Comparison of ENCODE assay signal across 9 cellular contexts in the genomic region with DNA sequence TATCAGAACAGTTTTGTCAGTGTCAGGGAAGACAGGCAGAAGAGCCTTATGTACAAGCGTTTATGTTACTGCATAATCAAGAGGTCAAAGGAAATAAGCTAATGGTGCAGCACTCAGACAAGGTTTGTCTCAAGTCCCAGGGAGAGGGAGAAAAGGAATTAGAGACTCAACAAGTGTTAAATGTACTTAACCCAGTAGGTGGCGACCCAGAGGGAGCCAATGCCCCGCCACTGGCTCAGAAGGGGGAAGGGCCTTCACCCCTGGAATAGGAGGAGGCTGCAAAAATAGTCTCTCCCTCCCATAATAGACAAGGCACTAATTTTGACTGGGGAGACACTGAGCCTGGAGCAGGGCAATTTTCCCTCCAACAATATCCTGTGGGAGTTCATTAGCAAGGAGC. TPM values are rescaled to one million over a fixed set of nuclear protein-coding genes. Genes with fewer than 3 reads are reported as not detected.
A peak's percentile ranks its signal among the peaks of the same experiment; 100 is the strongest.
DNase-seq lines count a peak whose midpoint lies in the region; ATAC-seq and TF ChIP-seq lines count a peak whose summit lies in the region.
"Had no signal": no experiment of that assay in that cellular context is flagged by ENCODE, and none has a peak within 500 bp of the region (broad histone marks: within the 10 kb centered on the region; RNA-seq: fewer than 3 reads in every experiment).

No MANE protein-coding gene starts in this region.

- H3K9me2 ChIP-seq in GM23248 (ENCODE audit: insufficient read depth) (no peaks in the 10 kb centered on the region), OCI-LY1 (ENCODE audit: low read depth, low read length) (no peaks in the 10 kb centered on the region)

- DNase-seq in COLO829 (ENCODE audit: low spot score) (peak; percentile 53), GM23248 (peak; percentile 40), RWPE1 (ENCODE audit: low spot score) (no peak)
- DNase-seq: KG1 had no signal

- H3K9ac ChIP-seq in GM23248 (no peak overlapping the region), OCI-LY1 (ENCODE audit: low read length) (no peak overlapping the region), iPS-20b (ENCODE audit: low read depth, low read length) (no peak overlapping the region)

- H3F3A ChIP-seq in GM23248 (ENCODE audit: insufficient read depth) (no peaks in the 10 kb centered on the region), OCI-LY1 (ENCODE audit: insufficient read depth, low read length) (no peaks in the 10 kb centered on the region)

- POLR2A ChIA-PET in RWPE1 (lab: Yijun Ruan, JAX; ENCODE audit: low non-redundant PET), result no interaction called here

- H3K27me3 ChIP-seq in GM23248 (replicated peaks; ENCODE audit: insufficient read depth) (no peaks in the 10 kb centered on the region), OCI-LY1 (ENCODE audit: insufficient read depth, low read length) (no peaks in the 10 kb centered on the region), iPS-20b (ENCODE audit: insufficient read depth, low read length) (peaks cover 44% of the 10 kb centered on the region)

- H2AFZ ChIP-seq in GM23248, result peak overlapping the region; percentile 44; the same call in 1 of the 2 replicates
- H2AFZ ChIP-seq in OCI-LY1 (ENCODE audit: low read length), result no peak overlapping the region

- H4K20me1 ChIP-seq in GM23248 (ENCODE audit: insufficient read depth) (no peaks in the 10 kb centered on the region), OCI-LY1 (ENCODE audit: insufficient read depth, low read length) (no peaks in the 10 kb centered on the region)

- ATAC-seq in GM21717 (IDR thresholded peaks at IDR 0.05; ENCODE audit: unreplicated experiment) (no peak), GM18907 (IDR thresholded peaks at IDR 0.05; ENCODE audit: unreplicated experiment) (no peak), HG03460 (IDR thresholded peaks at IDR 0.05; ENCODE audit: unreplicated experiment) (no peak)

- H3K4me2 ChIP-seq in GM23248 (ENCODE audit: unreplicated experiment) (no peak overlapping the region), OCI-LY1 (ENCODE audit: low read length) (no peak overlapping the region)

- 60 to 66% methylated on average over 3 of the region's 3 CpGs for WGBS in GM23248 (ENCODE audit: low coverage in 1 of 2, low lambda C conversion rate in 2 of 2, missing lambda C conversion rate in 2 of 2), 2 experiments

- CTCF ChIA-PET in RWPE1 (lab: Yijun Ruan, JAX), result interaction anchor here (0.7 kb wide), 2 partner anchors 24 to 523 kb away, joined by 3 to 7 read pairs; no protein-coding TSS in a partner anchor

- no peaks in the 10 kb centered on the region for H3K9me3 ChIP-seq in GM23248 (ENCODE audit: low read depth)
- H3K9me3 ChIP-seq in OCI-LY1 (ENCODE audit: low read length), result no peaks in the 10 kb centered on the region
- no peaks in the 10 kb centered on the region for H3K9me3 ChIP-seq in iPS-20b (ENCODE audit: insufficient read depth, low read depth, low read length)

- H3K4me3 ChIP-seq in GM23248, result no peak overlapping the region
- H3K4me3 ChIP-seq in OCI-LY1 (ENCODE audit: low read depth, low read length, poor library complexity, severe bottlenecking), result no peak overlapping the region
- peak overlapping the region; percentile 16; the same call in 1 of the 2 replicates for H3K4me3 ChIP-seq in iPS-20b (ENCODE audit: low read length)

- in situ Hi-C loops in GM23248 (cut with MboI), result no loop called here

- TF ChIP-seq CTCF in OCI-LY1 (IDR thresholded peaks at IDR 0.05; ENCODE audit: low read length), result peak; percentile 25; the same call in 1 of the 2 replicates
- TF ChIP-seq CTCF in RWPE1 (conservative IDR thresholded peaks at IDR 0.05; ENCODE audit: low read depth), result no peak

- no peak overlapping the region for H3K27ac ChIP-seq in GM23248
- no peak overlapping the region for H3K27ac ChIP-seq in OCI-LY1 (ENCODE audit: low read depth, low read length, poor library complexity, severe bottlenecking)
- no peak overlapping the region for H3K27ac ChIP-seq in iPS-20b (ENCODE audit: low read length)
- H3K27ac ChIP-seq in RWPE1, result no peak overlapping the region

- H3K79me2 ChIP-seq in GM23248 (ENCODE audit: insufficient read depth) (no peaks in the 10 kb centered on the region), OCI-LY1 (ENCODE audit: insufficient read depth, low read length) (no peaks in the 10 kb centered on the region)

- H3K4me1 ChIP-seq in GM23248 (ENCODE audit: insufficient read depth) (no peaks in the 10 kb centered on the region), OCI-LY1 (ENCODE audit: insufficient read depth, low read length, severe bottlenecking) (no peaks in the 10 kb centered on the region), iPS-20b (ENCODE audit: insufficient read depth, low read length) (peaks cover 10% of the 10 kb centered on the region)

- no peaks in the 10 kb centered on the region for H3K36me3 ChIP-seq in GM23248 (ENCODE audit: low read depth)
- no peaks in the 10 kb centered on the region for H3K36me3 ChIP-seq in OCI-LY1 (ENCODE audit: insufficient read depth, low read length)
- no peaks in the 10 kb centered on the region for H3K36me3 ChIP-seq in iPS-20b (ENCODE audit: insufficient read depth, low read depth, low read length)

RNA-seq across cellular contexts. Expression of gene PAPSS1, which starts 14.1 kb away (rescaled TPM):
- total RNA-seq in GM23248 (2014; rRNA removed; shearing (Covaris generic)), result 66.8 and 69.6 TPM in 2 replicates
- polyA plus RNA-seq in GM23248 (2016; fragmentation: Nextera tagmentation; extraction: Ambion mirVana), result 65.9 and 69.9 TPM in 2 replicates
